3 cellular contexts compared by ENCODE assay signal in genomic region chr2:9704600-9704999, GRCh38.
TF ChIP-seq lines count a peak whose summit lies in the region.

No MANE protein-coding gene starts in this region.

TF ChIP-seq in IMR-90, 13 proteins besides CTCF, POLR2A, EP300 and RAD21:
- TF ChIP-seq RFX5 (IDR thresholded peaks at IDR 0.05; ENCODE audit: low read depth, low read length), result no peak
- TF ChIP-seq BHLHE40 (IDR thresholded peaks at IDR 0.05; ENCODE audit: low read depth, low read length), result no peak

TF ChIP-seq in K562, 482 proteins besides CTCF, POLR2A, EP300 and RAD21:
- peak; percentile 0 for TF ChIP-seq RBBP5 (IDR thresholded peaks at IDR 0.05; ENCODE audit: borderline replicate concordance, insufficient read depth, low read length, poor library complexity, severe bottlenecking)
- no peak for TF ChIP-seq GABPA (tag; conservative IDR thresholded peaks at IDR 0.05; ENCODE audit: low read depth)
- TF ChIP-seq ATF6 (CRISPR knock-in tag; IDR thresholded peaks at IDR 0.05), result no peak
- TF ChIP-seq CHCHD3 (CRISPR knock-in tag; IDR thresholded peaks at IDR 0.05), result no peak

TF ChIP-seq in GM12891, 5 proteins besides CTCF, POLR2A, EP300 and RAD21:
- no peak for TF ChIP-seq SPI1 (IDR thresholded peaks at IDR 0.05; ENCODE audit: low read depth, low read length)
- TF ChIP-seq TAF1 (IDR thresholded peaks at IDR 0.05; ENCODE audit: low read depth, low read length), result no peak
- no peak for TF ChIP-seq POU2F2 (IDR thresholded peaks at IDR 0.05; ENCODE audit: low read depth, low read length)
- no peak for TF ChIP-seq PAX5 (IDR thresholded peaks at IDR 0.05; ENCODE audit: insufficient read depth, low read length, severe bottlenecking)
- no peak for TF ChIP-seq POLR2AphosphoS5 (IDR thresholded peaks at IDR 0.05; ENCODE audit: low read depth, low read length)
